In the genomic region with DNA sequence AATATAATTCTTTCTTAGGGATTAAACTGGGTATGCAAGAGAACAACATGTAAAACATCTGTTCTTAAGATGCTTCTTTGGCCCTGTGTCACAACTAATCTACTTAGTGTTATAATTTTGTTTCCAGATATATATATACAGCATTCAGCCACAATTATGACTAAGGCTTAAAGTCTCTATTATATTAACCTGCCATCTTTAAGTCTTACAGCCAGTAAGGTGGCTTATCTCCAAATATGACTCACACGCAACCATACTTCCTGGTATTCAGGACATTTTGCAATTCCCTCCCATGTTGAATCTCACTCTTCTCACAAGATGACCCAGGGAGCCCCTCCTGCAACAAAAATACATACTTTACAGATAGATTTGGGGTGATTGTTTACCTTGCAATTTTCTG, we compare ENCODE assay signal across 13 cellular contexts. TPM values are rescaled to one million over a fixed set of nuclear protein-coding genes. Genes with fewer than 3 reads are reported as not detected.
DNase-seq lines count a peak whose midpoint lies in the region; ATAC-seq and TF ChIP-seq lines count a peak whose summit lies in the region.
"Had no signal": no experiment of that assay in that cellular context is flagged by ENCODE, and none has a peak within 500 bp of the region (broad histone marks: within the 10 kb centered on the region; RNA-seq: fewer than 3 reads in every experiment).

No MANE protein-coding gene starts in this region.

- no peak for TF ChIP-seq CTCF in endodermal cell (conservative IDR thresholded peaks at IDR 0.05)

- DNase-seq in CD1c-positive myeloid dendritic cell (ENCODE audit: extremely low spot score) = peak; percentile 44
- peak; percentile 61 for DNase-seq in M059J (ENCODE audit: low read depth)
- peak; percentile 96 for DNase-seq in amniotic epithelial cell (ENCODE audit: low read depth)
- peak; percentile 37 for DNase-seq in hepatic stellate cell (ENCODE audit: low spot score)
- no peak for DNase-seq in endodermal cell
- no peak for DNase-seq in HAP-1 (ENCODE audit: low spot score in 2 of 2)
- DNase-seq: activated CD4-positive, alpha-beta T cell treated with anti-CD3 and anti-CD28 coated beads, Interleukin-2, amount 50 U/mL, for 48 hours; activated naive CD4-positive, alpha-beta T cell treated with Interleukin-2 at 50 U/mL for 16 hours; NCI-H1092 treated with DMSO at 0.1 percent for 48 hours had no signal

- no peaks in the 10 kb centered on the region for H3K9me3 ChIP-seq in endodermal cell (ENCODE audit: control insufficient read depth, low read length)
- no peaks in the 10 kb centered on the region for H3K9me3 ChIP-seq in HAP-1
- H3K9me3 ChIP-seq: tibial nerve had no signal

- H3K27ac Mint-ChIP-seq in endodermal cell = no peak overlapping the region

- H3K9ac ChIP-seq in endodermal cell (ENCODE audit: extremely low read depth, low read length, poor library complexity, severe bottlenecking) = no peak overlapping the region

- H3K27me3 Mint-ChIP-seq in endodermal cell (ENCODE audit: insufficient read depth) = no peaks in the 10 kb centered on the region

- WGBS in endodermal cell (ENCODE audit: insufficient coverage in 1 of 2, insufficient read length in 1 of 2), 2 experiments = 100% methylated on average over 1 of the region's 1 CpG

- H3K36me3 ChIP-seq in endodermal cell (ENCODE audit: control insufficient read depth, insufficient read depth, low read length) (no peaks in the 10 kb centered on the region), HAP-1 (replicated peaks) (no peaks in the 10 kb centered on the region)
- H3K36me3 ChIP-seq: tibial nerve had no signal

- H3K27me3 ChIP-seq in endodermal cell (ENCODE audit: control insufficient read depth, insufficient read depth, low read length, poor library complexity, severe bottlenecking) (no peaks in the 10 kb centered on the region), HAP-1 (ENCODE audit: low read depth) (no peaks in the 10 kb centered on the region)
- H3K27me3 ChIP-seq: tibial nerve had no signal

- H3K4me1 Mint-ChIP-seq in endodermal cell = peaks cover 16% of the 10 kb centered on the region

- no peaks in the 10 kb centered on the region for H3K9me3 Mint-ChIP-seq in endodermal cell

- in situ Hi-C loops in HAP-1 (cut with MboI; ENCODE audit: low sequenced_read_pairs) = no loop called here

- no peak overlapping the region for H3K27ac ChIP-seq in endodermal cell (ENCODE audit: low read depth, low read length)
- H3K27ac ChIP-seq: C4-2B, tibial nerve had no signal

- ATAC-seq in HG03039 (IDR thresholded peaks at IDR 0.05; ENCODE audit: unreplicated experiment) (no peak), HG03139 (IDR thresholded peaks at IDR 0.05; ENCODE audit: unreplicated experiment) (no peak)

- no peak overlapping the region for H3K4me3 ChIP-seq in endodermal cell (ENCODE audit: low read length)
- no peak overlapping the region for H3K4me3 ChIP-seq in HAP-1
- H3K4me3 ChIP-seq: tibial nerve had no signal

- no peak overlapping the region for H3K4me3 Mint-ChIP-seq in endodermal cell

- H3K36me3 Mint-ChIP-seq in endodermal cell (ENCODE audit: low read depth) = no peaks in the 10 kb centered on the region

- H3K4me1 ChIP-seq in endodermal cell (ENCODE audit: control insufficient read depth, insufficient read depth, low read length) = peaks cover 11% of the 10 kb centered on the region
- peaks cover 15% of the 10 kb centered on the region for H3K4me1 ChIP-seq in HAP-1
- H3K4me1 ChIP-seq: tibial nerve had no signal

RNA-seq across cellular contexts. Expression of a gene that starts 6.6 kb away (rescaled TPM):
- total RNA-seq in M059J (2014; rRNA removed; shearing (Covaris generic)) = 1.0 and 2.9 TPM in 2 replicates
- 1 to 10 TPM; 3.5 to 6.2 TPM for total RNA-seq in endodermal cell
- 3.2 TPM for polyA plus RNA-seq in endodermal cell (2013, experiment 1 of 2)
- 5.6 TPM for polyA plus RNA-seq in endodermal cell (2013, experiment 2 of 2)

Comparison
In these comparisons a context has a peak if more than half of its experiments do, and no peak if none do; other contexts are left out.
1. DNase-seq: peak in CD1c-positive myeloid dendritic cell (single experiment), M059J (single experiment), amniotic epithelial cell (single experiment) and hepatic stellate cell (single experiment); none in endodermal cell (single experiment) and HAP-1 (0 of 2).